In genomic region chr2:40113272-40113671, GRCh38 we compare ENCODE assay signal across 1 cellular context.
TF ChIP-seq lines count a peak whose summit lies in the region.

No MANE protein-coding gene starts in this region.

TF ChIP-seq in SK-N-SH, 30 proteins besides CTCF, POLR2A, EP300 and RAD21 (continued from another document):
- no peak for TF ChIP-seq IRF3 (IDR thresholded peaks at IDR 0.05; ENCODE audit: low read depth, low read length)
- TF ChIP-seq RCOR1 (IDR thresholded peaks at IDR 0.05; ENCODE audit: low read length), result no peak
- no peak; the same call in 1 of the 2 replicates for TF ChIP-seq FOSL2 (IDR thresholded peaks at IDR 0.05; ENCODE audit: borderline replicate concordance, low read depth)
- TF ChIP-seq USF1 (IDR thresholded peaks at IDR 0.05; ENCODE audit: borderline replicate concordance, low read depth), result no peak
